In the genomic region with DNA sequence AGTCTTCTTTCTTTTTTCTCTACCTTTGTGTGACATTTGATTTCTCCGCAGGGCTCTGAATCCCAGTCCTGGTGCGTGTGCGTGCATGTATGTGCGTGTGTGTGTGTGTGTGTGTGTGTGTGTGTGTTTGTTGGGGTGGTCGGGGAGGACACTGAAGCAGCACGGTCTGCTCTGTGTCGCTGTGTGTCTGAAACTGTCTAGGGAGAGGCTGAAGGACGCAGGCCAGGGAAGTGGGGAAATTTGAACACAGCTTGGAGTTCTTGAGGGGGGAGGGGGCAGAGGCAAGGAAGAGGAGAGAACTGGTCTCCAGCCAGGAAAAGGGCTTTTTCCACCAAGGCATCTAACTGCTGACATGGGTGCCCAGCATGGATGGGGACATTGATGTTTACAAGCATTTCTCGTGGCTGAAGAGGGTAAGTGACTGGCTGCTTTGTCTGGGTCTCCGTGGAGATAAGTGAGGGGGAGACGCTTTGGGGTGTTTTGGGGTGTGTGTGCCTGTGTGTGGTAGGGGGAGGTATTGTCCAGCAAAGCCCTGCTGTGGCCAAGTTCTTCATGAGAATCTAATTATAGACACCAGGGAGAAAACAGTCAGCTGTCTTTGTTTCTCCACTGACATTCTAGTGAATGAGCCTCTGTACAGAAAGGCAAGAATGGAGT, we compare ENCODE assay signal across 9 cellular contexts.
A peak's percentile ranks its signal among the peaks of the same experiment; 100 is the strongest.
DNase-seq lines count a peak whose midpoint lies in the region; ATAC-seq, FAIRE-seq and TF ChIP-seq lines count a peak whose summit lies in the region.
"Had no signal": no experiment of that assay in that cellular context is flagged by ENCODE, and none has a peak within 500 bp of the region (broad histone marks: within the 10 kb centered on the region; RNA-seq: fewer than 3 reads in every experiment).

No MANE protein-coding gene starts in this region.

- FAIRE-seq in endothelial cell of umbilical vein (lab: Jason Lieb, UNC), result no peak
- FAIRE-seq: islet of Langerhans had no signal

- peaks cover 12% of the 10 kb centered on the region for H3K4me1 ChIP-seq in endothelial cell of umbilical vein (ENCODE audit: control insufficient read depth, extremely low read depth, insufficient read depth, low read length)
- peaks cover 27 to 42% of the 10 kb centered on the region in 2 donors for H3K4me1 ChIP-seq in muscle layer of duodenum (ENCODE audit: control insufficient read depth in 1 of 2, insufficient read depth in 2 of 2, low read length in 2 of 2)
- H3K4me1 ChIP-seq in vagina, result peaks cover 72% of the 10 kb centered on the region

- peak overlapping the region; percentile 43 for H3K4me2 ChIP-seq in endothelial cell of umbilical vein (ENCODE audit: insufficient read depth, low read length)

- no peak overlapping the region for H3K9ac ChIP-seq in endothelial cell of umbilical vein (replicated peaks; ENCODE audit: extremely low read depth, insufficient read depth, low read length)

- CTCF ChIA-PET in endothelial cell of umbilical vein (lab: Charles Lee), result interaction anchor here (0.7 to 12.1 kb wide), 9 partner anchors 15 to 115 kb away, joined by 3 to 766 read pairs (median 4); no protein-coding TSS in a partner anchor

- H3K79me2 ChIP-seq in endothelial cell of umbilical vein (ENCODE audit: control insufficient read depth, insufficient read depth, low read length), result no peaks in the 10 kb centered on the region

- H4K20me1 ChIP-seq in endothelial cell of umbilical vein (replicated peaks; ENCODE audit: control insufficient read depth, extremely low read depth, insufficient read depth, low read length), result no peaks in the 10 kb centered on the region

- H3K4me3 ChIP-seq in endothelial cell of umbilical vein (replicated peaks in 1 of 3; ENCODE audit: insufficient read depth in 1 of 3, low read depth in 1 of 3, low read length in 3 of 3) (no peak overlapping the region), muscle layer of duodenum (ENCODE audit: low read depth in 1 of 2, low read length in 2 of 2) (peak overlapping the region; percentile 46 to 70), vagina (peak overlapping the region; percentile 33 to 41)

- no peaks in the 10 kb centered on the region for H3K9me1 ChIP-seq in endothelial cell of umbilical vein (replicated peaks; ENCODE audit: control insufficient read depth, extremely low read depth, insufficient read depth, low read length)

- no TSS peak for BruUV-seq in endothelial cell of umbilical vein (replicated peaks; lab: Mats Ljungman, UMichigan)

- H2AFZ ChIP-seq in endothelial cell of umbilical vein (ENCODE audit: low read depth, low read length), result no peak overlapping the region

- peaks cover 35 to 55% of the 10 kb centered on the region in 2 experiments for H3K27me3 ChIP-seq in endothelial cell of umbilical vein (ENCODE audit: control insufficient read depth in 2 of 2, insufficient read depth in 2 of 2, low read length in 2 of 2)
- H3K27me3 ChIP-seq in muscle layer of duodenum (ENCODE audit: low read depth, low read length), result no peaks in the 10 kb centered on the region
- H3K27me3 ChIP-seq in vagina, result no peaks in the 10 kb centered on the region

- dilution Hi-C loops in endothelial cell of umbilical vein (cut with MboI; ENCODE audit: extremely low pct_ligation_motif_present, low sequenced_read_pairs), result no loop called here

- DNase-seq in Right ventricle myocardium inferior (ENCODE audit: missing footprints) (no peak), cardiac septum (ENCODE audit: low spot score) (no peak), endothelial cell of umbilical vein (ENCODE audit: low read depth, low spot score) (no peak), vagina (ENCODE audit: extremely low spot score in 2 of 2) (no peak), MV-4-11 (lab: John Stamatoyannopoulos, UW) (no peak), NCI-H128 (lab: John Stamatoyannopoulos, UW; ENCODE audit: unreplicated experiment) (no peak), ACHN (no peak)

- TF ChIP-seq CTCF in endothelial cell of umbilical vein (IDR thresholded peaks at IDR 0.05; ENCODE audit: extremely low read depth in 1 of 2, insufficient read depth in 1 of 2, low read depth in 1 of 2, low read length in 2 of 2) (no peak), vagina (IDR thresholded peaks at IDR 0.05) (no peak)

- TF ChIP-seq POLR2A in endothelial cell of umbilical vein (IDR thresholded peaks at IDR 0.05; ENCODE audit: low read depth, low read length) (no peak), vagina (IDR thresholded peaks at IDR 0.05) (no peak)

- H3K27ac ChIP-seq in endothelial cell of umbilical vein (ENCODE audit: insufficient read depth, low read depth, low read length), result no peak overlapping the region
- H3K27ac ChIP-seq in muscle layer of duodenum (ENCODE audit: low read length), result peak overlapping the region; percentile 88
- H3K27ac ChIP-seq in vagina, result peak overlapping the region; percentile 93

- peak; percentile 61 for ATAC-seq in Right ventricle myocardium inferior

- intact Hi-C loops in Right ventricle myocardium inferior (cut with DNase I) (loop anchor here (5.0 to 10.0 kb wide), 2 partner anchors 60 to 107 kb away; no protein-coding TSS in a partner anchor), cardiac septum (cut with DNase I) (loop anchor here (2.0 kb wide), 1 partner anchor 65 kb away; the partner anchor contains the start of gene PPFIBP2), endothelial cell of umbilical vein (cut with micrococcal nuclease) (no loop called here), vagina (cut with DNase I) (no loop called here)

- in situ Hi-C loops in ACHN (cut with HindIII; ENCODE audit: low pct_ligation_motif_present, low pct_unique_long_range_greater_than_20kb, low sequenced_read_pairs), result no loop called here

- POLR2A ChIA-PET in endothelial cell of umbilical vein (lab: Charles Lee), result no interaction called here

- no peaks in the 10 kb centered on the region for H3K36me3 ChIP-seq in endothelial cell of umbilical vein (ENCODE audit: control insufficient read depth in 2 of 2, extremely low read depth in 1 of 2, insufficient read depth in 2 of 2, low read length in 2 of 2)
- no peaks in the 10 kb centered on the region for H3K36me3 ChIP-seq in muscle layer of duodenum (ENCODE audit: control insufficient read depth in 1 of 2, insufficient read depth in 2 of 2, low read length in 2 of 2)
- H3K36me3 ChIP-seq in vagina, result no peaks in the 10 kb centered on the region

- H3K9me3 ChIP-seq in endothelial cell of umbilical vein (replicated peaks; ENCODE audit: control insufficient read depth, insufficient read depth, low read length) (no peaks in the 10 kb centered on the region), muscle layer of duodenum (ENCODE audit: control insufficient read depth in 1 of 2, low read length in 2 of 2) (no peaks in the 10 kb centered on the region), vagina (no peaks in the 10 kb centered on the region)

TF ChIP-seq in endothelial cell of umbilical vein, 7 proteins besides CTCF, POLR2A, EP300 and RAD21:
- TF ChIP-seq FOS (IDR thresholded peaks at IDR 0.05; ENCODE audit: borderline replicate concordance, insufficient read depth, low read length) (no peak), GATA2 (IDR thresholded peaks at IDR 0.05; ENCODE audit: insufficient read depth, insufficient read length, low read depth, low read length) (no peak), EZH2 (IDR thresholded peaks at IDR 0.05; ENCODE audit: borderline replicate concordance, low read depth, low read length, severe bottlenecking) (no peak)

Comparison
In these comparisons a context has a peak if more than half of its experiments do, and no peak if none do; other contexts are left out.
1. H3K4me3 ChIP-seq: peak in muscle layer of duodenum (2 of 2) and vagina (2 of 2); none in endothelial cell of umbilical vein (0 of 3).
2. intact Hi-C loops: an anchor here in Right ventricle myocardium inferior (5.0 to 10.0 kb wide) and cardiac septum (2.0 kb wide); none called in endothelial cell of umbilical vein and vagina.